In genomic region chr6:160170018-160170680, GRCh38 we compare ENCODE assay signal across 2 cellular contexts.
A peak's percentile ranks its signal among the peaks of the same experiment; 100 is the strongest.
TF ChIP-seq lines count a peak whose summit lies in the region.

No MANE protein-coding gene starts in this region.

TF ChIP-seq in HEK293, 187 proteins besides CTCF, POLR2A, EP300 and RAD21:
- TF ChIP-seq FEZF1 (tag by site-specific recombination; IDR thresholded peaks at IDR 0.05) (peak; percentile 55), ZNF23 (tag by site-specific recombination; IDR thresholded peaks at IDR 0.05; ENCODE audit: borderline replicate concordance) (no peak), ZNF132 (tag by site-specific recombination; IDR thresholded peaks at IDR 0.05; ENCODE audit: borderline replicate concordance) (no peak)
TF ChIP-seq in HEK293: peak in this region for 1.

TF ChIP-seq in H1, 55 proteins besides CTCF, POLR2A, EP300 and RAD21:
- TF ChIP-seq RFX5 (IDR thresholded peaks at IDR 0.05; ENCODE audit: borderline replicate concordance, low read depth, low read length), result no peak
- TF ChIP-seq SP2 (IDR thresholded peaks at IDR 0.05; ENCODE audit: low read length), result no peak
- TF ChIP-seq CHD2 (IDR thresholded peaks at IDR 0.05; ENCODE audit: low read length), result no peak
- no peak for TF ChIP-seq PHF8 (conservative IDR thresholded peaks at IDR 0.05; ENCODE audit: low read depth, low read length)
- TF ChIP-seq FOSL1 (IDR thresholded peaks at IDR 0.05; ENCODE audit: insufficient read depth, low read depth, low read length), result no peak
- TF ChIP-seq GABPA (IDR thresholded peaks at IDR 0.05; ENCODE audit: borderline replicate concordance, insufficient read depth, low read length), result no peak
- TF ChIP-seq JUND (IDR thresholded peaks at IDR 0.05; ENCODE audit: low read length), result no peak
- no peak for TF ChIP-seq CTBP2 (IDR thresholded peaks at IDR 0.05; ENCODE audit: borderline replicate concordance, insufficient read depth, insufficient read length, low read length)
- TF ChIP-seq HDAC6 (IDR thresholded peaks at IDR 0.05; ENCODE audit: low read depth, low read length), result no peak
- no peak for TF ChIP-seq BACH1 (IDR thresholded peaks at IDR 0.05; ENCODE audit: low read length)
- TF ChIP-seq JUN (IDR thresholded peaks at IDR 0.05; ENCODE audit: low read depth, low read length), result no peak
- TF ChIP-seq USF2 (IDR thresholded peaks at IDR 0.05; ENCODE audit: low read length), result no peak
- TF ChIP-seq SUZ12 (IDR thresholded peaks at IDR 0.05; ENCODE audit: low read length), result no peak
- no peak for TF ChIP-seq SAP30 (IDR thresholded peaks at IDR 0.05; ENCODE audit: insufficient read depth, insufficient replicate concordance, low read length)
- TF ChIP-seq TAF7 (optimal IDR thresholded peaks at IDR 0.05; ENCODE audit: borderline replicate concordance, low read depth, low read length), result no peak
- no peak for TF ChIP-seq CHD1 (IDR thresholded peaks at IDR 0.05; ENCODE audit: low read depth, low read length)
- TF ChIP-seq CHD7 (IDR thresholded peaks at IDR 0.05; ENCODE audit: insufficient replicate concordance, low read length), result no peak
- no peak for TF ChIP-seq MAFK (IDR thresholded peaks at IDR 0.05; ENCODE audit: low read depth, low read length)
